21 cellular contexts compared by ENCODE assay signal in genomic region chr21:41801256-41801655, GRCh38. TPM values are rescaled to one million over a fixed set of nuclear protein-coding genes. Genes with fewer than 3 reads are reported as not detected.
"Had no signal": no experiment of that assay in that cellular context is flagged by ENCODE, and none has a peak within 500 bp of the region (broad histone marks: within the 10 kb centered on the region; RNA-seq: fewer than 3 reads in every experiment).

No MANE protein-coding gene starts in this region.

- H3K4me2 ChIP-seq: neural progenitor cell had no signal

- H3K27me3 Mint-ChIP-seq: effector memory CD8-positive, alpha-beta T cell; natural killer cell treated with Interleukin-12 subunit alpha and Interleukin-12 subunit beta and Interleukin-15 and Interleukin-18, amount 100 ng/mL, for 72 hours; type B pancreatic cell had no signal

- H3K9ac ChIP-seq: neural progenitor cell had no signal

- ATAC-seq: effector memory CD8-positive, alpha-beta T cell; gastroesophageal sphincter; left colon; natural killer cell treated with Interleukin-12 subunit alpha and Interleukin-12 subunit beta and Interleukin-15 and Interleukin-18, amount 100 ng/mL, for 72 hours had no signal

- H3K4me3 ChIP-seq: esophagus muscularis mucosa, gastroesophageal sphincter, neural progenitor cell, ovary, right atrium auricular region, stomach, uterus had no signal

- H3K27me3 ChIP-seq: esophagus muscularis mucosa, gastroesophageal sphincter, neural progenitor cell, ovary, right atrium auricular region, stomach, uterus had no signal

- H3K27ac ChIP-seq: epithelial cell of prostate, esophagus muscularis mucosa, gastroesophageal sphincter, neural progenitor cell, ovary, right atrium auricular region, stomach, uterus had no signal

- H3K4me1 ChIP-seq: neural progenitor cell, uterus had no signal

- H3K9me3 ChIP-seq: esophagus muscularis mucosa, gastroesophageal sphincter, ovary, right atrium auricular region, stomach, uterus had no signal

- H3K36me3 Mint-ChIP-seq: natural killer cell treated with Interleukin-12 subunit alpha and Interleukin-12 subunit beta and Interleukin-15 and Interleukin-18, amount 100 ng/mL, for 72 hours had no signal

- H3K4me3 Mint-ChIP-seq: effector memory CD8-positive, alpha-beta T cell; immature natural killer cell; natural killer cell treated with Interleukin-12 subunit alpha and Interleukin-12 subunit beta and Interleukin-15 and Interleukin-18, amount 100 ng/mL, for 72 hours; neural progenitor cell; type B pancreatic cell had no signal

- H3K36me3 ChIP-seq: neural progenitor cell, ovary, uterus had no signal

- H3K9me3 Mint-ChIP-seq: natural killer cell treated with Interleukin-12 subunit alpha and Interleukin-12 subunit beta and Interleukin-15 and Interleukin-18, amount 100 ng/mL, for 72 hours; neural progenitor cell; type B pancreatic cell had no signal

- H3K27ac Mint-ChIP-seq: effector memory CD8-positive, alpha-beta T cell; immature natural killer cell; natural killer cell treated with Interleukin-12 subunit alpha and Interleukin-12 subunit beta and Interleukin-15 and Interleukin-18, amount 100 ng/mL, for 72 hours; neural progenitor cell; type B pancreatic cell had no signal

- H2AFZ ChIP-seq: neural progenitor cell had no signal

- H3K4me1 Mint-ChIP-seq: neural progenitor cell had no signal

- DNase-seq: effector memory CD8-positive, alpha-beta T cell; glutamatergic neuron; immature natural killer cell; kidney; left colon; nucleus accumbens; ovary; small intestine; stimulated activated CD4-positive, alpha-beta T cell treated with anti-CD3 and anti-CD28 coated beads, Interleukin-12 subunit alpha, Interleukin-12 subunit beta, amount 100 ng/mL, for 4 hours; stimulated activated naive CD4-positive, alpha-beta T cell; stomach; substantia nigra; uterus had no signal

RNA-seq across cellular contexts. Expression of gene RIPK4, which starts 34.4 kb away (rescaled TPM):
- total RNA-seq: fibroblast of villous mesenchyme had no signal
- polyA plus RNA-seq: immature natural killer cell had no signal
